14 cellular contexts compared by ENCODE assay signal in genomic region chr5:17763301-17763700, GRCh38.
"Had no signal": no experiment of that assay in that cellular context is flagged by ENCODE, and none has a peak within 500 bp of the region (broad histone marks: within the 10 kb centered on the region; RNA-seq: fewer than 3 reads in every experiment).

No MANE protein-coding gene starts in this region.

- H3K9me3 ChIP-seq: gastroesophageal sphincter, mucosa of descending colon had no signal

- H3K4me1 ChIP-seq: gastroesophageal sphincter, parathyroid adenoma had no signal

- ATAC-seq: activated CD8-positive, alpha-beta T cell treated with anti-CD3 and anti-CD28 coated beads for 36 hours; activated T-cell treated with anti-CD3 and anti-CD28 coated beads, Interleukin-2, amount 50 U/mL, for 4 hours; gastroesophageal sphincter; mucosa of descending colon; naive thymus-derived CD4-positive, alpha-beta T cell; stimulated activated naive B cell treated with anti-CD40 and anti-IgM and Interleukin-4, amounts not matched to agents 10 μg/mL and 1 μg/mL and 100 μg/mL, for 72 hours had no signal

- H3K4me3 ChIP-seq: gastroesophageal sphincter, mucosa of descending colon had no signal

- H3K79me2 ChIP-seq: parathyroid adenoma had no signal

- H3K36me3 ChIP-seq: gastroesophageal sphincter had no signal

- H3K27me3 ChIP-seq: gastroesophageal sphincter had no signal

- H3K9ac ChIP-seq: parathyroid adenoma had no signal

- H3K27ac ChIP-seq: gastroesophageal sphincter, parathyroid adenoma had no signal

- H2AFZ ChIP-seq: parathyroid adenoma had no signal

- DNase-seq: activated B cell treated with CpG ODN at 0.5 μM for 24 hours; activated CD4-positive, alpha-beta T cell treated with anti-CD3 and anti-CD28 coated beads for 48 hours; activated CD8-positive, alpha-beta T cell treated with anti-CD3 and anti-CD28 coated beads for 36 hours; activated gamma-delta T cell; activated T-cell treated with anti-CD3 and anti-CD28 coated beads, Interleukin-2, amount 50 U/mL, for 4 hours; effector CD4-positive, alpha-beta T cell; islet precursor cell; mucosa of descending colon; naive thymus-derived CD4-positive, alpha-beta T cell; stimulated activated CD4-positive, alpha-beta T cell treated with anti-CD3 and anti-CD28 coated beads, Interleukin-2, amount 100 ng/mL, for 48 hours; stimulated activated naive B cell treated with anti-CD40 and anti-IgM and Interleukin-4, amounts not matched to agents 10 μg/mL and 1 μg/mL and 100 μg/mL, for 72 hours; trophoblast cell had no signal
